ENCODE assay signal across 12 cellular contexts in the genomic region with DNA sequence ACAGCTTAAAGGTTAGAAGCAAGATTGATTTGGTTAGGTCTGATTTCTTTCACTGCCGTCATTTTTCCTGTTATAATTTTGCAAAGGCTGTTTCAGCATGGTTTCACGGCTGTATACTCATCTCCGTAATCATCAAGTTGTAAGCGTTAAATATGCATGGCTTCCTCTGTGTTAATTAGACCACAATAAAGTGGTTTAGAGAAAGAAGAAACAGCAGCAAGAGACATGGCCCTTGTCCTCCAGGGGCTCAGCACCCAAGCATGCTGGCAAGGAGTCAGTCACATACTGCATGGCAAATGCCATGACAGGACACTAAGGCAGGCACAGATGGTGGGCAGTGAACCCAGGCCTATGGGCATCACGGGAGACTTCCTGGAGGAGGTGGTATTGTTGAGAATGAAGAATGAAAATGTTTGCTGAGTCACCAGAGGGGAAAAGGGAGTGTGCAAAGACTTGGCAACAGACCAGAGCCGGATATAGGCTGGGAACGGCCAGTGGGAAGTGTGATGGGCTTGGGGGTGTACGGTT.
DNase-seq lines count a peak whose midpoint lies in the region; ATAC-seq lines count a peak whose summit lies in the region.
"Had no signal": no experiment of that assay in that cellular context is flagged by ENCODE, and none has a peak within 500 bp of the region (broad histone marks: within the 10 kb centered on the region; RNA-seq: fewer than 3 reads in every experiment).

No MANE protein-coding gene starts in this region.

- ATAC-seq in stimulated activated naive CD8-positive, alpha-beta T cell treated with anti-CD3 and anti-CD28 coated beads, Interleukin-15, Interleukin-2, amounts not matched to agents 100 U/mL and 50 U/mL, for 24 hours, result no peak
- ATAC-seq in HG02840 (IDR thresholded peaks at IDR 0.05; ENCODE audit: low FRiP score, unreplicated experiment), result no peak
- ATAC-seq in HG03280 (IDR thresholded peaks at IDR 0.05; ENCODE audit: unreplicated experiment), result no peak
- no peak for ATAC-seq in GM18511 (IDR thresholded peaks at IDR 0.05; ENCODE audit: unreplicated experiment)

- H3K36me3 Mint-ChIP-seq in stimulated activated naive CD8-positive, alpha-beta T cell treated with anti-CD3 and anti-CD28 coated beads, Interleukin-15, Interleukin-2, amounts not matched to agents 100 ng/mL and 50 ng/mL, for 24 hours (ENCODE audit: low read depth), result no peaks in the 10 kb centered on the region
- peaks cover 12% of the 10 kb centered on the region for H3K36me3 Mint-ChIP-seq in T-helper 1 cell treated with Interleukin-12 subunit alpha and Interleukin-12 subunit beta and Interleukin-4 antibody, amounts not matched to agents 30 μg/mL and 1 μg/mL, for 36 hours (ENCODE audit: low read depth)

- H3K27me3 Mint-ChIP-seq in stimulated activated naive CD8-positive, alpha-beta T cell treated with anti-CD3 and anti-CD28 coated beads, Interleukin-15, Interleukin-2, amounts not matched to agents 100 ng/mL and 50 ng/mL, for 24 hours, result no peaks in the 10 kb centered on the region
- H3K27me3 Mint-ChIP-seq in T-helper 1 cell treated with Interleukin-12 subunit alpha and Interleukin-12 subunit beta and Interleukin-4 antibody, amounts not matched to agents 30 μg/mL and 1 μg/mL, for 36 hours (ENCODE audit: low read depth), result no peaks in the 10 kb centered on the region

- no peak for DNase-seq in stimulated activated naive CD8-positive, alpha-beta T cell treated with anti-CD3 and anti-CD28 coated beads, Interleukin-15, Interleukin-2, amounts not matched to agents 100 U/mL and 50 U/mL, for 24 hours
- DNase-seq in dermis blood vessel endothelial cell (peak; percentile 74), HuH-7.5 (ENCODE audit: low spot score) (no peak)
- DNase-seq: midbrain; NCI-H1092; NCI-H446 treated with DMSO at 0.1 percent for 48 hours; stimulated activated naive CD4-positive, alpha-beta T cell treated with Interleukin-2 at 50 U/mL for 16 hours had no signal

- H3K27ac Mint-ChIP-seq in stimulated activated naive CD8-positive, alpha-beta T cell treated with anti-CD3 and anti-CD28 coated beads, Interleukin-15, Interleukin-2, amounts not matched to agents 100 ng/mL and 50 ng/mL, for 24 hours, result peak overlapping the region; percentile 56
- H3K27ac Mint-ChIP-seq in T-helper 1 cell treated with Interleukin-12 subunit alpha and Interleukin-12 subunit beta and Interleukin-4 antibody, amounts not matched to agents 30 μg/mL and 1 μg/mL, for 36 hours, result peak overlapping the region; percentile 65

- peaks cover 50% of the 10 kb centered on the region for H3K4me1 Mint-ChIP-seq in stimulated activated naive CD8-positive, alpha-beta T cell treated with anti-CD3 and anti-CD28 coated beads, Interleukin-15, Interleukin-2, amounts not matched to agents 100 ng/mL and 50 ng/mL, for 24 hours (ENCODE audit: low read depth)
- peaks cover 41% of the 10 kb centered on the region for H3K4me1 Mint-ChIP-seq in T-helper 1 cell treated with Interleukin-12 subunit alpha and Interleukin-12 subunit beta and Interleukin-4 antibody, amounts not matched to agents 30 μg/mL and 1 μg/mL, for 36 hours (ENCODE audit: low read depth)

- H3K9me3 Mint-ChIP-seq in stimulated activated naive CD8-positive, alpha-beta T cell treated with anti-CD3 and anti-CD28 coated beads, Interleukin-15, Interleukin-2, amounts not matched to agents 100 ng/mL and 50 ng/mL, for 24 hours, result peaks cover 5% of the 10 kb centered on the region
- peaks cover 11% of the 10 kb centered on the region for H3K9me3 Mint-ChIP-seq in T-helper 1 cell treated with Interleukin-12 subunit alpha and Interleukin-12 subunit beta and Interleukin-4 antibody, amounts not matched to agents 30 μg/mL and 1 μg/mL, for 36 hours

- H3K4me3 Mint-ChIP-seq in stimulated activated naive CD8-positive, alpha-beta T cell treated with anti-CD3 and anti-CD28 coated beads, Interleukin-15, Interleukin-2, amounts not matched to agents 100 ng/mL and 50 ng/mL, for 24 hours, result peak overlapping the region; percentile 51
- peak overlapping the region; percentile 42 for H3K4me3 Mint-ChIP-seq in T-helper 1 cell treated with Interleukin-12 subunit alpha and Interleukin-12 subunit beta and Interleukin-4 antibody, amounts not matched to agents 30 μg/mL and 1 μg/mL, for 36 hours
